13 cellular contexts compared by ENCODE assay signal in genomic region chr4:177632481-177632880, GRCh38.
"Had no signal": no experiment of that assay in that cellular context is flagged by ENCODE, and none has a peak within 500 bp of the region (broad histone marks: within the 10 kb centered on the region; RNA-seq: fewer than 3 reads in every experiment).

No MANE protein-coding gene starts in this region.

- DNase-seq: activated CD4-positive, alpha-beta T cell treated with anti-CD3 and anti-CD28 coated beads, Interleukin-2, amount 10 ng/mL, durations not matched to agents 7 days and 5 days; activated CD4-positive, CD25-positive, alpha-beta regulatory T cell; activated CD8-positive, alpha-beta memory T cell treated with anti-CD3 and anti-CD28 coated beads for 24 hours; activated naive CD4-positive, alpha-beta T cell treated with anti-CD3 and anti-CD28 coated beads for 36 hours; cerebellar nuclear complex; dermis blood vessel endothelial cell; erythroblast; head of caudate nucleus; mesenchymal stem cell; nephron progenitor cell; stimulated activated CD4-positive, alpha-beta T cell treated with anti-CD3 and anti-CD28 coated beads, Interleukin-12 subunit alpha, Interleukin-12 subunit beta, amount 100 ng/mL, for 4 hours; stimulated activated naive CD8-positive, alpha-beta T cell treated with anti-CD3 and anti-CD28 coated beads, Interleukin-15, Interleukin-2, amounts not matched to agents 100 U/mL and 50 U/mL, for 24 hours; T-helper 17 cell had no signal
